In the genomic region with DNA sequence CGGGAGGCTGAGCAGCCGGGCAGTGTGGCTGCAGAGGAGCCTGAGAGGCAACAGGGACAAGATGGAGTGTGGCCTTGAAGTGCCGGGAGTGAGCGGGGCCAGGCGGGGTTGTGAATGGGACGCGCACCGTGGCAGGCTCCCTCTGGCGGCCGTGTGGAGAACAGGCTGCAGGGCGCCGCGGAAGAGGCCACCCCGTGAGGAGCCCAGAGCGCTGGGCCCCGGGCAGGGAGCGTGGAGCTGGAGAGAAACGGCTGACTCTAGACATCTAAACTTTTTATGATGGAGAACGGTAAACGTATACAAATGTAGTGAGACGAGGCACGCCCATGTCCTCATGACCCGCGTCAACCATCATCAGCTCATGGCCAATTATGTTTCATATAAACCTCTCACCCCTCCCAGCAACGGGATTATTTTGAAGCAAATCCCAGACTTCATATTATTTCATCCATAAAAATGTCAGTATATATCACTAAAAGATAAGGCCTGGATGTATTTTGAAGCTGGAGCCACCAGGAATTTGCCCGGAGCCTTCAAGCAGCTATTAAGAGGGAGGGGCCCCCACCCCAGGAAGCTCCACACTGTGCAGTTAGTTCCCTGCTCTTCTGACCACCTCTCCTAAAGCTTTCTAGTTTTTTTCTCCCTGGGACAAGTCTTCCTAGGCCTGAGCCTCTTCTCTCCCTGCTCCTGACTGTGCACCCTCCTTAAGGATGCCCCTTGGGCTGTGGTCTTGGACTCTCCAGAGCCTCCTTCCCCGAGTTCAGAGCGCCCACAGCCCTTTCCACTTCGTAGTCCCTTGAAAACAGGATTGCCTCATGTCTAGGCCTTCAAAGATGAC, we compare ENCODE assay signal across 8 cellular contexts.
DNase-seq lines count a peak whose midpoint lies in the region; ATAC-seq and TF ChIP-seq lines count a peak whose summit lies in the region.

No MANE protein-coding gene starts in this region.

- H3K4me3 ChIP-seq in IMR-90 (ENCODE audit: insufficient read depth, low read depth, low read length) (no peak overlapping the region), neural cell (ENCODE audit: low read length) (no peak overlapping the region)

- no peaks in the 10 kb centered on the region for H3K79me2 ChIP-seq in neural cell (replicated peaks; ENCODE audit: insufficient read depth, low read length)

- H2BK120ac ChIP-seq in IMR-90 (ENCODE audit: low read depth, low read length), result peak overlapping the region; percentile 84

- peak; percentile 16 for DNase-seq in NCI-H2029 (lab: John Stamatoyannopoulos, UW)
- DNase-seq in NCI-H2029 treated with DMSO at 0.1 percent for 48 hours (lab: John Stamatoyannopoulos, UW), result no peak
- peak; percentile 70 for DNase-seq in IMR-90
- DNase-seq in RKO (ENCODE audit: low spot score), result peak; percentile 85
- DNase-seq in activated T-cell treated with anti-CD3 and anti-CD28 coated beads, Interleukin-2, amount 50 U/mL, for 72 hours, result peak; percentile 80 to 86
- peak; percentile 79 for DNase-seq in fibroblast of peridontal ligament (ENCODE audit: extremely low read depth)
- peak; percentile 62 for DNase-seq in stimulated activated naive CD4-positive, alpha-beta T cell treated with Interleukin-2 at 50 U/mL for 16 hours (lab: John Stamatoyannopoulos, UW)

- peaks cover 15 to 64% of the 10 kb centered on the region in 2 experiments for H3K79me1 ChIP-seq in IMR-90 (ENCODE audit: low read depth in 1 of 2, low read length in 2 of 2)

- H3K23ac ChIP-seq in IMR-90 (ENCODE audit: low read depth, low read length), result no peak overlapping the region; the same call in 1 of the 2 replicates

- H3K18ac ChIP-seq in IMR-90 (ENCODE audit: low read depth, low read length), result peak overlapping the region; percentile 54

- ATAC-seq in IMR-90 (ENCODE audit: low read depth), result peak; percentile 96
- peak; percentile 95 to 97 for ATAC-seq in activated T-cell treated with anti-CD3 and anti-CD28 coated beads, Interleukin-2, amount 50 U/mL, for 72 hours (replicated peaks in 1 of 2)

- H3K4me2 ChIP-seq in IMR-90 (ENCODE audit: low read depth, low read length), result peak overlapping the region; percentile 53
- no peak overlapping the region for H3K4me2 ChIP-seq in neural cell (ENCODE audit: low read length)

- peak overlapping the region; percentile 51; the same call in 1 of the 2 replicates for H3K9ac ChIP-seq in IMR-90 (ENCODE audit: low read depth, low read length)
- no peak overlapping the region for H3K9ac ChIP-seq in neural cell (ENCODE audit: low read length)

- no peaks in the 10 kb centered on the region for H3K36me3 Mint-ChIP-seq in activated T-cell treated with anti-CD3 and anti-CD28 coated beads, Interleukin-2, amount 50 U/mL, for 72 hours (ENCODE audit: insufficient read depth in 2 of 2)

- intact Hi-C loops in IMR-90 (cut with micrococcal nuclease), result loop anchor here (1.0 to 5.0 kb wide), 7 partner anchors 36 to 248 kb away; partner anchors contain the start of gene SMAD6

- no peaks in the 10 kb centered on the region for H3K9me2 ChIP-seq in neural cell (ENCODE audit: insufficient read depth, low read length)

- no peaks in the 10 kb centered on the region for H3K27me3 ChIP-seq in IMR-90 (ENCODE audit: control insufficient read depth, insufficient read depth, low read length)
- H3K27me3 ChIP-seq in neural cell (ENCODE audit: insufficient read depth, low read depth, low read length), result no peaks in the 10 kb centered on the region

- H3K4me3 Mint-ChIP-seq in activated T-cell treated with anti-CD3 and anti-CD28 coated beads, Interleukin-2, amount 50 U/mL, for 72 hours, result peak overlapping the region in 1 of 2 donors; percentile 5

- dilution Hi-C loops in IMR-90 (cut with HindIII; ENCODE audit: low sequenced_read_pairs, unreplicated experiment), result no loop called here

- peak overlapping the region; percentile 51 for H3K27ac ChIP-seq in IMR-90 (ENCODE audit: insufficient read depth, low read length)
- H3K27ac ChIP-seq in neural cell (ENCODE audit: low read length), result no peak overlapping the region

- TF ChIP-seq CTCF in IMR-90 (conservative IDR thresholded peaks at IDR 0.05; ENCODE audit: low read depth, low read length), result peak; percentile 90
- TF ChIP-seq CTCF in neural cell (IDR thresholded peaks at IDR 0.05; ENCODE audit: poor library complexity, severe bottlenecking), result peak; percentile 68

- peak overlapping the region; percentile 93 to 95 for H4K8ac ChIP-seq in IMR-90 (ENCODE audit: low read depth in 2 of 2, low read length in 2 of 2)

- no TSS peak for BruUV-seq in IMR-90 (replicated peaks; lab: Mats Ljungman, UMichigan)

- H3K9me3 Mint-ChIP-seq in activated T-cell treated with anti-CD3 and anti-CD28 coated beads, Interleukin-2, amount 50 U/mL, for 72 hours, result no peaks in the 10 kb centered on the region

- H4K5ac ChIP-seq in IMR-90 (ENCODE audit: low read depth, low read length), result peak overlapping the region; percentile 47

- H3K9me3 ChIP-seq in IMR-90 (ENCODE audit: control insufficient read depth, insufficient read depth, low read length), result no peaks in the 10 kb centered on the region
- no peaks in the 10 kb centered on the region for H3K9me3 ChIP-seq in neural cell (ENCODE audit: low read length)

- H3K4me1 ChIP-seq in IMR-90 (ENCODE audit: control insufficient read depth, insufficient read depth, low read length), result peaks cover 11% of the 10 kb centered on the region

- H4K20me1 ChIP-seq in IMR-90 (ENCODE audit: insufficient read depth, low read length), result no peaks in the 10 kb centered on the region
- no peaks in the 10 kb centered on the region for H4K20me1 ChIP-seq in neural cell (ENCODE audit: insufficient read depth)

- peak overlapping the region; percentile 91 for H2AK9ac ChIP-seq in IMR-90 (replicated peaks; ENCODE audit: low read depth, low read length, poor library complexity)

- TF ChIP-seq EP300 in neural cell (conservative IDR thresholded peaks at IDR 0.05; ENCODE audit: poor library complexity, severe bottlenecking), result no peak

- H2BK5ac ChIP-seq in IMR-90 (ENCODE audit: low read depth, low read length, poor library complexity, severe bottlenecking), result peak overlapping the region; percentile 51

- no peaks in the 10 kb centered on the region for H3F3A ChIP-seq in neural cell (ENCODE audit: insufficient read depth, low read length, poor library complexity, severe bottlenecking)

- CTCF ChIA-PET in IMR-90 (lab: Yijun Ruan, JAX), result interaction anchor here (0.5 to 3.0 kb wide), 28 partner anchors 9 to 244 kb away, joined by 3 to 17 read pairs (median 4); partner anchors contain the start of gene SMAD6

- peak overlapping the region; percentile 93; the same call in 1 of the 3 replicates for H2BK15ac ChIP-seq in IMR-90 (ENCODE audit: low read depth, low read length)

- peaks cover 4% of the 10 kb centered on the region; the same call in 1 of the 2 replicates for H3K9me1 ChIP-seq in IMR-90 (ENCODE audit: insufficient read depth, low read length)

- in situ Hi-C loops in IMR-90 (cut with MboI; ENCODE audit: low sequenced_read_pairs), result loop anchor here (25.0 kb wide), 1 partner anchor 489 kb away; the partner anchor contains the start of gene TIPIN

- H2BK20ac ChIP-seq in IMR-90 (ENCODE audit: low read depth, low read length), result peak overlapping the region; percentile 80

- peak; percentile 92 for TF ChIP-seq RAD21 in IMR-90 (IDR thresholded peaks at IDR 0.05; ENCODE audit: low read length)
- TF ChIP-seq RAD21 in neural cell (conservative IDR thresholded peaks at IDR 0.05), result peak; percentile 44

- H3K36me3 ChIP-seq in IMR-90 (ENCODE audit: control insufficient read depth, insufficient read depth, low read length) (no peaks in the 10 kb centered on the region), neural cell (ENCODE audit: insufficient read depth, low read length) (no peaks in the 10 kb centered on the region)

- H3K4ac ChIP-seq in IMR-90 (ENCODE audit: low read depth, low read length), result peak overlapping the region; percentile 90

- no peak overlapping the region for H3K27ac Mint-ChIP-seq in activated T-cell treated with anti-CD3 and anti-CD28 coated beads, Interleukin-2, amount 50 U/mL, for 72 hours

- POLR2A ChIA-PET in IMR-90 (lab: Charles Lee; ENCODE audit: unreplicated experiment), result no interaction called here

- peak overlapping the region; percentile 88 for H3K14ac ChIP-seq in IMR-90 (replicated peaks; ENCODE audit: low read depth, low read length)

- H3K4me1 Mint-ChIP-seq in activated T-cell treated with anti-CD3 and anti-CD28 coated beads, Interleukin-2, amount 50 U/mL, for 72 hours (ENCODE audit: low read depth), result no peaks in the 10 kb centered on the region

- H3K56ac ChIP-seq in IMR-90 (ENCODE audit: extremely low read depth, insufficient read depth, low read length), result peak overlapping the region; percentile 54

- peaks cover 6% of the 10 kb centered on the region for H3K27me3 Mint-ChIP-seq in activated T-cell treated with anti-CD3 and anti-CD28 coated beads, Interleukin-2, amount 50 U/mL, for 72 hours (ENCODE audit: low read depth)

- peak overlapping the region; percentile 94 for H4K91ac ChIP-seq in IMR-90 (ENCODE audit: insufficient read depth, low read depth, low read length)

- no peak for TF ChIP-seq POLR2A in IMR-90 (IDR thresholded peaks at IDR 0.05; ENCODE audit: low read depth, low read length)

- H2AK5ac ChIP-seq in IMR-90 (ENCODE audit: low read depth, low read length), result peak overlapping the region; percentile 88

- H2AFZ ChIP-seq in IMR-90 (replicated peaks; ENCODE audit: low read length, poor library complexity), result peak overlapping the region; percentile 88
- no peak overlapping the region for H2AFZ ChIP-seq in neural cell (ENCODE audit: low read depth, low read length)

- 3% methylated on average over 8 of the region's 29 CpGs; no CpG with 5 or more reads in 1 of the 2 experiments for WGBS in IMR-90 (ENCODE audit: extremely low coverage in 2 of 2, insufficient read length in 1 of 2), 2 experiments

TF ChIP-seq in IMR-90, 13 proteins besides CTCF, POLR2A, EP300 and RAD21 (continues in another document):
- TF ChIP-seq CEBPB (IDR thresholded peaks at IDR 0.05; ENCODE audit: low read depth, low read length) (no peak), NFE2L2 (IDR thresholded peaks at IDR 0.05; ENCODE audit: low read depth, low read length) (no peak), MXI1 (IDR thresholded peaks at IDR 0.05; ENCODE audit: borderline replicate concordance, low read depth, low read length) (no peak; the same call in 1 of the 2 replicates)

TF ChIP-seq in neural cell, 6 proteins besides CTCF, POLR2A, EP300 and RAD21:
- TF ChIP-seq SMC3 (conservative IDR thresholded peaks at IDR 0.05; ENCODE audit: poor library complexity) (peak; percentile 67), EZH2 (IDR thresholded peaks at IDR 0.05; ENCODE audit: borderline replicate concordance, insufficient read depth, low read length, poor library complexity, severe bottlenecking) (no peak)
